Comparison of ENCODE assay signal across 26 cellular contexts in genomic region chr15:91929509-91929908, GRCh38.
DNase-seq lines count a peak whose midpoint lies in the region; ATAC-seq and TF ChIP-seq lines count a peak whose summit lies in the region.
"Had no signal": no experiment of that assay in that cellular context is flagged by ENCODE, and none has a peak within 500 bp of the region (broad histone marks: within the 10 kb centered on the region; RNA-seq: fewer than 3 reads in every experiment).

No MANE protein-coding gene starts in this region.

- POLR2A ChIA-PET in SK-N-SH (lab: Yijun Ruan, JAX), result no interaction called here

- H3K4me1 ChIP-seq in SK-N-SH (ENCODE audit: control insufficient read depth in 1 of 2, insufficient read depth in 2 of 2, low read depth in 1 of 2, low read length in 1 of 2), result peaks cover 6 to 12% of the 10 kb centered on the region in 2 experiments; a peak in 2 of 4 replicates
- peaks cover 0 to 61% of the 10 kb centered on the region in 2 donors for H3K4me1 ChIP-seq in right atrium auricular region
- peaks cover 39% of the 10 kb centered on the region for H3K4me1 ChIP-seq in upper lobe of right lung

- H3K9me3 ChIP-seq in SK-N-SH (no peaks in the 10 kb centered on the region), right atrium auricular region (peaks cover 0 to 9% of the 10 kb centered on the region in 2 donors), upper lobe of right lung (no peaks in the 10 kb centered on the region)
- H3K9me3 ChIP-seq: body of pancreas, psoas muscle, stomach, tibial artery had no signal

- intact Hi-C loops in upper lobe of right lung (cut with DNase I), result no loop called here

- no peak overlapping the region for H2AFZ ChIP-seq in SK-N-SH (ENCODE audit: low read depth)
- H2AFZ ChIP-seq: GM23338, hepatocyte had no signal

- H4K20me1 ChIP-seq in SK-N-SH (ENCODE audit: insufficient read depth), result no peaks in the 10 kb centered on the region

- H3K27ac ChIP-seq in SK-N-SH (ENCODE audit: low read depth in 2 of 2, low read length in 1 of 2) (no peak overlapping the region; a peak in 1 of 4 replicates), right atrium auricular region (peak overlapping the region; percentile 10 to 71), upper lobe of right lung (peak overlapping the region; percentile 44)
- H3K27ac ChIP-seq: body of pancreas, hepatocyte, KMS-11, psoas muscle, stomach, tibial artery, VCaP had no signal

- H3K27me3 ChIP-seq in SK-N-SH (ENCODE audit: insufficient read depth) (no peaks in the 10 kb centered on the region), right atrium auricular region (no peaks in the 10 kb centered on the region), upper lobe of right lung (no peaks in the 10 kb centered on the region)
- H3K27me3 ChIP-seq: body of pancreas, hepatocyte, stomach, tibial artery had no signal

- H3K79me2 ChIP-seq in SK-N-SH (ENCODE audit: insufficient read depth), result peaks cover 4% of the 10 kb centered on the region; the same call in 1 of the 2 replicates
- H3K79me2 ChIP-seq: hepatocyte had no signal

- H3F3A ChIP-seq in SK-N-SH (replicated peaks; ENCODE audit: insufficient read depth), result no peaks in the 10 kb centered on the region

- H3K36me3 ChIP-seq in SK-N-SH (replicated peaks in 1 of 2; ENCODE audit: control insufficient read depth in 1 of 2, insufficient read depth in 2 of 2, low read length in 1 of 2) (no peaks in the 10 kb centered on the region), right atrium auricular region (no peaks in the 10 kb centered on the region), upper lobe of right lung (no peaks in the 10 kb centered on the region)
- H3K36me3 ChIP-seq: stomach, tibial artery had no signal

- TF ChIP-seq CTCF in SK-N-SH (IDR thresholded peaks at IDR 0.05), result no peak
- TF ChIP-seq CTCF in right atrium auricular region (IDR thresholded peaks at IDR 0.05), result no peak
- no peak for TF ChIP-seq CTCF in upper lobe of right lung (IDR thresholded peaks at IDR 0.05)

- peak; percentile 45 for ATAC-seq in upper lobe of right lung
- ATAC-seq: body of pancreas; GM23338; naive thymus-derived CD4-positive, alpha-beta T cell had no signal

- H3K4me3 ChIP-seq in SK-N-SH (ENCODE audit: low read depth in 2 of 2, low read length in 1 of 2), result no peak overlapping the region
- H3K4me3 ChIP-seq in right atrium auricular region, result no peak overlapping the region
- no peak overlapping the region for H3K4me3 ChIP-seq in upper lobe of right lung
- H3K4me3 ChIP-seq: body of pancreas, GM23338, hepatocyte, psoas muscle, skin epidermis, stomach, tibial artery had no signal

- 0 out of 4 replicates have a peak, but pooled peaks of 1 of the 2 experiments have one; percentile 8 for TF ChIP-seq EP300 in SK-N-SH (IDR thresholded peaks at IDR 0.05; ENCODE audit: borderline replicate concordance in 1 of 2, low read depth in 1 of 2, low read length in 1 of 2)

- H3K9ac ChIP-seq in SK-N-SH, result no peak overlapping the region
- H3K9ac ChIP-seq: KMS-11 had no signal

- 62% methylated on average over 2 of the region's 2 CpGs for WGBS in SK-N-SH (ENCODE audit: low lambda C conversion rate)

- DNase-seq in SK-N-SH (peak; percentile 57), fibroblast of peridontal ligament (ENCODE audit: extremely low read depth) (peak; percentile 33), right atrium auricular region (ENCODE audit: low spot score) (no peak), upper lobe of right lung (no peak), DMS79 (lab: John Stamatoyannopoulos, UW) (no peak), NCI-H2107 (lab: John Stamatoyannopoulos, UW) (no peak), GM19240 (ENCODE audit: insufficient read length, low spot score) (no peak)
- DNase-seq: activated CD4-positive, alpha-beta T cell treated with anti-CD3 and anti-CD28 coated beads for 48 hours; activated gamma-delta T cell treated with Interleukin-2 at 50 U/mL for 16 hours; activated T-cell treated with anti-CD3 and anti-CD28 coated beads, Interleukin-2, amount 50 U/mL, for 1 hour; body of pancreas; HFFc6; midbrain; MV-4-11; naive thymus-derived CD4-positive, alpha-beta T cell; NCI-H1436 treated with DMSO at 0.1 percent for 48 hours; psoas muscle; stimulated activated CD4-positive, alpha-beta T cell treated with anti-CD3 and anti-CD28 coated beads, Interleukin-1b, Interleukin-23, amount 100 ng/mL, for 48 hours; stimulated activated CD8-positive, alpha-beta memory T cell treated with anti-CD3 and anti-CD28 coated beads, Interleukin-4, amount 100 ng/mL, for 48 hours; stomach had no signal

- no peak for TF ChIP-seq RAD21 in SK-N-SH (IDR thresholded peaks at IDR 0.05; ENCODE audit: low read length)

- H3K9me2 ChIP-seq in SK-N-SH, result no peaks in the 10 kb centered on the region

- CTCF ChIA-PET in SK-N-SH (lab: Yijun Ruan, JAX), result no interaction called here

- H3K4me2 ChIP-seq in SK-N-SH, result no peak overlapping the region
- H3K4me2 ChIP-seq: GM23338, hepatocyte, KMS-11 had no signal

TF ChIP-seq in SK-N-SH, 30 proteins besides CTCF, POLR2A, EP300 and RAD21:
- TF ChIP-seq GATA2 (CRISPR knock-in tag; IDR thresholded peaks at IDR 0.05), result peak; percentile 67
- no peak for TF ChIP-seq RCOR1 (IDR thresholded peaks at IDR 0.05; ENCODE audit: low read length)

Comparison
In these comparisons a context has a peak if more than half of its experiments do, and no peak if none do; other contexts are left out.
1. DNase-seq: peak in SK-N-SH (single experiment) and fibroblast of peridontal ligament (single experiment); none in right atrium auricular region (single experiment), upper lobe of right lung (single experiment), DMS79 (single experiment), NCI-H2107 (single experiment) and GM19240 (single experiment).
2. H3K27ac ChIP-seq: peak in right atrium auricular region (2 of 2) and upper lobe of right lung (single experiment); none in SK-N-SH (0 of 2).